Comparison of ENCODE assay signal across 35 cellular contexts in genomic region chr15:98967916-98968315, GRCh38. TPM values are rescaled to one million over a fixed set of nuclear protein-coding genes. Genes with fewer than 3 reads are reported as not detected.
"Had no signal": no experiment of that assay in that cellular context is flagged by ENCODE, and none has a peak within 500 bp of the region (broad histone marks: within the 10 kb centered on the region; RNA-seq: fewer than 3 reads in every experiment).

No MANE protein-coding gene starts in this region.

- H3K9me3 Mint-ChIP-seq: natural killer cell treated with Interleukin-12 subunit alpha and Interleukin-12 subunit beta and Interleukin-15 and Interleukin-18, amount 100 ng/mL, for 72 hours; neural crest cell; stimulated activated memory B cell treated with anti-CD40 and anti-IgM and Interleukin-4, amounts not matched to agents 10 μg/mL and 1 μg/mL and 100 μg/mL, for 72 hours; stimulated activated naive CD8-positive, alpha-beta T cell treated with anti-CD3 and anti-CD28 coated beads, Interleukin-15, amount 100 ng/mL, for 72 hours had no signal

- H3K4me1 ChIP-seq: pancreas, tibial nerve, upper lobe of left lung, uterus had no signal

- H3K27ac Mint-ChIP-seq: naive B cell; natural killer cell treated with Interleukin-12 subunit alpha and Interleukin-12 subunit beta and Interleukin-15 and Interleukin-18, amount 100 ng/mL, for 72 hours; nephron progenitor cell; stimulated activated memory B cell treated with anti-CD40 and anti-IgM and Interleukin-4, amounts not matched to agents 10 μg/mL and 1 μg/mL and 100 μg/mL, for 72 hours; stimulated activated naive CD8-positive, alpha-beta T cell treated with anti-CD3 and anti-CD28 coated beads, Interleukin-15, amount 100 ng/mL, for 72 hours had no signal

- H3K36me3 Mint-ChIP-seq: natural killer cell treated with Interleukin-12 subunit alpha and Interleukin-12 subunit beta and Interleukin-15 and Interleukin-18, amount 100 ng/mL, for 72 hours had no signal

- H3K27me3 Mint-ChIP-seq: stimulated activated memory B cell treated with anti-CD40 and anti-IgM and Interleukin-4, amounts not matched to agents 10 μg/mL and 1 μg/mL and 100 μg/mL, for 72 hours; stimulated activated naive CD8-positive, alpha-beta T cell treated with anti-CD3 and anti-CD28 coated beads, Interleukin-15, amount 100 ng/mL, for 72 hours had no signal

- H3K4me3 Mint-ChIP-seq: naive B cell; naive thymus-derived CD8-positive, alpha-beta T cell; natural killer cell treated with Interleukin-12 subunit alpha and Interleukin-12 subunit beta and Interleukin-15 and Interleukin-18, amount 100 ng/mL, for 72 hours; nephron progenitor cell; neural crest cell; stimulated activated memory B cell treated with anti-CD40 and anti-IgM and Interleukin-4, amounts not matched to agents 10 μg/mL and 1 μg/mL and 100 μg/mL, for 72 hours; stimulated activated naive CD8-positive, alpha-beta T cell treated with anti-CD3 and anti-CD28 coated beads, Interleukin-15, amount 100 ng/mL, for 72 hours had no signal

- H3K4me3 ChIP-seq: pancreas, psoas muscle, skin epidermis, smooth muscle cell, spleen, thoracic aorta, thyroid gland, tibial nerve, upper lobe of left lung, uterus had no signal

- H3K36me3 ChIP-seq: pancreas, thoracic aorta, thyroid gland, uterus had no signal

- H3K27me3 ChIP-seq: neutrophil, pancreas, thyroid gland, tibial nerve, upper lobe of left lung, uterus had no signal

- H3K4me1 Mint-ChIP-seq: naive B cell; naive thymus-derived CD8-positive, alpha-beta T cell; neural crest cell; stimulated activated memory B cell treated with anti-CD40 and anti-IgM and Interleukin-4, amounts not matched to agents 10 μg/mL and 1 μg/mL and 100 μg/mL, for 72 hours; stimulated activated naive CD8-positive, alpha-beta T cell treated with anti-CD3 and anti-CD28 coated beads, Interleukin-15, amount 100 ng/mL, for 72 hours had no signal

- DNase-seq: naive B cell; naive thymus-derived CD8-positive, alpha-beta T cell; nephron progenitor cell; nucleus accumbens; psoas muscle; right cardiac atrium; spleen; stimulated activated CD4-positive, alpha-beta T cell treated with anti-CD3 and anti-CD28 coated beads, Interleukin-12 subunit alpha, Interleukin-12 subunit beta, amount 100 ng/mL, for 4 hours; stimulated activated CD4-positive, alpha-beta T cell treated with anti-CD3 and anti-CD28 coated beads, Interleukin-1b, Interleukin-23, amount 100 ng/mL, for 48 hours; stimulated activated CD4-positive, alpha-beta T cell treated with anti-CD3 and anti-CD28 coated beads, Interleukin-4, amount 100 ng/mL, for 1 hour; stimulated activated CD4-positive, alpha-beta T cell treated with anti-CD3 and anti-CD28 coated beads, Interleukin-4, amount 100 ng/mL, for 4 hours; stimulated activated CD8-positive, alpha-beta memory T cell treated with anti-CD3 and anti-CD28 coated beads, Interleukin-4, amount 100 ng/mL, for 48 hours; stimulated activated naive CD4-positive, alpha-beta T cell; stimulated activated naive CD8-positive, alpha-beta T cell treated with anti-CD3 and anti-CD28 coated beads, Interleukin-15, amount 100 ng/mL, for 72 hours; stimulated activated naive CD8-positive, alpha-beta T cell treated with anti-CD3 and anti-CD28 coated beads, Interleukin-15, Interleukin-2, amounts not matched to agents 100 U/mL and 50 U/mL, for 24 hours; substantia nigra; thyroid gland; trophoblast cell; uterus had no signal

- H3K9me3 ChIP-seq: neutrophil, pancreas, psoas muscle, spleen, thoracic aorta, thyroid gland, tibial nerve, upper lobe of left lung, uterus had no signal

- H3K27ac ChIP-seq: neutrophil, pancreas, psoas muscle, skin epidermis, spleen, thoracic aorta, thyroid gland, tibial nerve, upper lobe of left lung, uterus had no signal

RNA-seq across cellular contexts. Expression of gene PGPEP1L, which starts 39.7 kb away (rescaled TPM):
- total RNA-seq: myocyte; naive thymus-derived CD8-positive, alpha-beta T cell; natural killer cell treated with Interleukin-12 subunit alpha and Interleukin-12 subunit beta and Interleukin-15 and Interleukin-18, amount 100 ng/mL, for 72 hours; neural crest cell; omental fat pad; renal cortical epithelial cell; sciatic nerve; smooth muscle cell; spleen; temporal lobe; thyroid gland; tibial nerve; upper lobe of left lung; urinary bladder had no signal
- polyA plus RNA-seq: naive thymus-derived CD8-positive, alpha-beta T cell; smooth muscle cell had no signal
